18 cellular contexts compared by ENCODE assay signal in genomic region chr18:49015886-49016647, GRCh38.
A peak's percentile ranks its signal among the peaks of the same experiment; 100 is the strongest.
DNase-seq lines count a peak whose midpoint lies in the region; ATAC-seq and TF ChIP-seq lines count a peak whose summit lies in the region.
"Had no signal": no experiment of that assay in that cellular context is flagged by ENCODE, and none has a peak within 500 bp of the region (broad histone marks: within the 10 kb centered on the region; RNA-seq: fewer than 3 reads in every experiment).

No MANE protein-coding gene starts in this region.

- H4K20me1 ChIP-seq in PC-9 (ENCODE audit: insufficient read depth): no peaks in the 10 kb centered on the region

- TF ChIP-seq CTCF in PC-9 (conservative IDR thresholded peaks at IDR 0.05) (no peak), stomach (IDR thresholded peaks at IDR 0.05) (no peak)

- H3K79me2 ChIP-seq in PC-9 (ENCODE audit: low read depth): peaks cover 5% of the 10 kb centered on the region; the same call in 1 of the 2 replicates

- TF ChIP-seq EP300 in stomach (IDR thresholded peaks at IDR 0.05): no peak

- H2AFZ ChIP-seq in PC-9: no peak overlapping the region

- H3K27ac ChIP-seq in PC-9 (peak overlapping the region; percentile 73), stomach (no peak overlapping the region)
- H3K27ac ChIP-seq: heart right ventricle, SK-N-MC had no signal

- POLR2A ChIA-PET in PC-9 (lab: Charles Lee; ENCODE audit: unreplicated experiment): interaction anchor here (0.9 kb wide), 1 partner anchor 18 kb away, joined by 8 read pairs; no protein-coding TSS in a partner anchor

- H3K27me3 ChIP-seq in PC-9 (ENCODE audit: insufficient read depth, low read depth) (no peaks in the 10 kb centered on the region), stomach (no peaks in the 10 kb centered on the region)
- H3K27me3 ChIP-seq: heart right ventricle had no signal

- TF ChIP-seq POLR2A in stomach (IDR thresholded peaks at IDR 0.05): no peak

- H3K4me2 ChIP-seq in PC-9: peak overlapping the region; percentile 60; the same call in 1 of the 2 replicates

- no peak overlapping the region for H3K4me3 ChIP-seq in PC-9
- no peak overlapping the region for H3K4me3 ChIP-seq in stomach
- H3K4me3 ChIP-seq: heart right ventricle, SK-N-MC had no signal

- H3K9me2 ChIP-seq in PC-9 (ENCODE audit: insufficient read depth): no peaks in the 10 kb centered on the region

- no TSS peak for BruUV-seq in PC-9 (replicated peaks; lab: Mats Ljungman, UMichigan)

- WGBS in stomach, 5 donors: 89 to 93% (median 91%) methylated on average over 14 of the region's 14 CpGs

- H3K36me3 ChIP-seq in PC-9 (ENCODE audit: low read depth): no peaks in the 10 kb centered on the region
- H3K36me3 ChIP-seq in stomach: no peaks in the 10 kb centered on the region
- H3K36me3 ChIP-seq: heart right ventricle had no signal

- ATAC-seq in left lobe of liver: no peak
- ATAC-seq: activated naive CD8-positive, alpha-beta T cell treated with anti-CD3 and anti-CD28 coated beads, Interleukin-2, amount 50 U/mL, for 24 hours; CD8-positive, alpha-beta T cell; naive thymus-derived CD4-positive, alpha-beta T cell had no signal

- intact Hi-C loops in PC-9 (cut with micrococcal nuclease; ENCODE audit: unreplicated experiment) (no loop called here), stomach (cut with DNase I; ENCODE audit: low total_unique reads) (no loop called here)

- peak; percentile 55 for DNase-seq in SIG-M5 treated with dmso at 0.1 percent for 504 hours (lab: John Stamatoyannopoulos, UW; ENCODE audit: unreplicated experiment)
- no peak for DNase-seq in SIG-M5 (lab: John Stamatoyannopoulos, UW)
- DNase-seq in PC-9: no peak
- peak; percentile 18 for DNase-seq in left lobe of liver (ENCODE audit: low spot score)
- DNase-seq in stomach: peak; percentile 15
- no peak for DNase-seq in inferior parietal cortex (ENCODE audit: extremely low spot score)
- DNase-seq in NCI-H128 (lab: John Stamatoyannopoulos, UW; ENCODE audit: unreplicated experiment): no peak
- DNase-seq in NCI-H187 treated with DMSO at 0.1 percent for 48 hours (lab: John Stamatoyannopoulos, UW): no peak
- DNase-seq: 8988T; activated naive CD8-positive, alpha-beta T cell treated with anti-CD3 and anti-CD28 coated beads, Interleukin-2, amount 50 U/mL, for 24 hours; activated T-cell treated with anti-CD3 and anti-CD28 coated beads for 4 hours; GDM1; heart right ventricle; NCI-H1436 treated with DMSO at 0.1 percent for 48 hours; stimulated activated CD4-positive, alpha-beta T cell treated with anti-CD3 and anti-CD28 coated beads, Interleukin-4, amount 100 ng/mL, for 4 hours had no signal

- peaks cover 38% of the 10 kb centered on the region for H3K4me1 ChIP-seq in PC-9 (replicated peaks; ENCODE audit: insufficient read depth)
- peaks cover 0 to 8% (median 2%) of the 10 kb centered on the region in 4 donors for H3K4me1 ChIP-seq in stomach

- CTCF ChIA-PET in PC-9 (lab: Charles Lee): no interaction called here

- no peaks in the 10 kb centered on the region for H3F3A ChIP-seq in PC-9 (ENCODE audit: insufficient read depth, low read depth)

- H3K9me3 ChIP-seq in PC-9 (ENCODE audit: insufficient read depth, low read depth) (no peaks in the 10 kb centered on the region), stomach (no peaks in the 10 kb centered on the region)
- H3K9me3 ChIP-seq: heart right ventricle had no signal

Comparison
In these comparisons a context has a peak if more than half of its experiments do, and no peak if none do; other contexts are left out.
1. DNase-seq: peak in SIG-M5 treated with dmso at 0.1 percent for 504 hours (single experiment), left lobe of liver (single experiment) and stomach (single experiment); none in SIG-M5 (single experiment), PC-9 (0 of 2), inferior parietal cortex (single experiment), NCI-H128 (single experiment) and NCI-H187 treated with DMSO at 0.1 percent for 48 hours (single experiment).